In the genomic region with DNA sequence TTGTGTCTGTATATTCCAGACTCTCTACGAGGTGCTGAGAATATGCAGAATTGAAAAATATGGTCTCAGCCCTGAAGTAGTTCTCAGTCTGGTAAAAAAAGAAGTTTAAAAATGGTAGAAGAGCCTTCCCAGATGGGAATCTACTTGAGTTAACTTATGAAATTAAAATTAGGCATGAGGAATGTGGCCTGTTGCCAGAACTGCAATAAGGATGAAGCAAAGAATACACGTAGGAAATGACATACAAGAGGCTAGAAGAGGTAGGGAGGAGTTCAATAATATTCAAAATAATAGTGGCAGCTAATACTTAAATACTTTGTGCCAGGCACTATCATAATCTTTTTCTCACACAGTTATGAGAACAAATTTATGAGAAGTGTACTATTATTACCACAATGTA, we compare ENCODE assay signal across 19 cellular contexts. TPM values are rescaled to one million over a fixed set of nuclear protein-coding genes. Genes with fewer than 3 reads are reported as not detected.
DNase-seq lines count a peak whose midpoint lies in the region; ATAC-seq, FAIRE-seq and TF ChIP-seq lines count a peak whose summit lies in the region.
"Had no signal": no experiment of that assay in that cellular context is flagged by ENCODE, and none has a peak within 500 bp of the region (broad histone marks: within the 10 kb centered on the region; RNA-seq: fewer than 3 reads in every experiment).

No MANE protein-coding gene starts in this region.

- no peak for TF ChIP-seq CTCF in D721Med (IDR thresholded peaks at IDR 0.05; ENCODE audit: insufficient read depth, missing control alignments)
- TF ChIP-seq CTCF in NB4 (IDR thresholded peaks at IDR 0.05; ENCODE audit: low read depth, low read length), result no peak
- TF ChIP-seq CTCF in kidney (IDR thresholded peaks at IDR 0.05; ENCODE audit: borderline replicate concordance, extremely low read depth, insufficient read depth), result no peak

- no peak for DNase-seq in D721Med (ENCODE audit: insufficient read length, low spot score)
- no peak for DNase-seq in NB4 (ENCODE audit: low read depth)
- peak; percentile 25 for DNase-seq in astrocyte of the hippocampus (ENCODE audit: low read depth, low spot score)
- peak; percentile 11 for DNase-seq in kidney tubule cell (ENCODE audit: low spot score)
- DNase-seq in activated naive CD4-positive, alpha-beta T cell treated with anti-CD3 and anti-CD28 coated beads, Interleukin-2, amount 50 U/mL, for 72 hours (ENCODE audit: low spot score in 2 of 2), result no peak
- DNase-seq in kidney, result no peak
- no peak for DNase-seq in effector memory CD4-positive, alpha-beta T cell
- DNase-seq: activated naive CD4-positive, alpha-beta T cell treated with anti-CD3 and anti-CD28 coated beads, Interleukin-2, amount 10 ng/mL, durations not matched to agents 7 days and 5 days; erythroblast; hippocampal formation; left ventricle myocardium superior; right lobe of liver; SHP77 treated with DMSO at 0.1 percent for 48 hours; stimulated activated CD4-positive, alpha-beta T cell treated with anti-CD3 and anti-CD28 coated beads, Interleukin-4, amount 100 ng/mL, for 1 hour; tibial artery had no signal

- no peak overlapping the region for H3K27ac Mint-ChIP-seq in activated naive CD4-positive, alpha-beta T cell treated with anti-CD3 and anti-CD28 coated beads, Interleukin-2, amount 50 U/mL, for 72 hours
- H3K27ac Mint-ChIP-seq: activated naive CD4-positive, alpha-beta T cell treated with anti-CD3 and anti-CD28 coated beads, Interleukin-2, amount 10 ng/mL, durations not matched to agents 7 days and 5 days; GM23338; nephron had no signal

- no peaks in the 10 kb centered on the region for H3K27me3 ChIP-seq in effector memory CD4-positive, alpha-beta T cell (replicated peaks; ENCODE audit: control insufficient read depth, insufficient read depth, low read length, poor library complexity, severe bottlenecking)
- H3K27me3 ChIP-seq: right lobe of liver, tibial artery had no signal

- intact Hi-C loops in kidney (cut with DNase I), result no loop called here

- no peaks in the 10 kb centered on the region for H3K4me1 ChIP-seq in kidney (ENCODE audit: control insufficient read depth in 1 of 2, insufficient read depth in 1 of 2, low read depth in 1 of 2, low read length in 2 of 2)
- H3K4me1 ChIP-seq in effector memory CD4-positive, alpha-beta T cell (ENCODE audit: control insufficient read depth, insufficient read depth, low read length, poor library complexity, severe bottlenecking), result no peaks in the 10 kb centered on the region
- H3K4me1 ChIP-seq: tibial artery had no signal

- H3K36me3 ChIP-seq in kidney (ENCODE audit: control insufficient read depth in 1 of 2, insufficient read depth in 2 of 2, low read length in 2 of 2), result no peaks in the 10 kb centered on the region
- no peaks in the 10 kb centered on the region for H3K36me3 ChIP-seq in effector memory CD4-positive, alpha-beta T cell (ENCODE audit: control insufficient read depth, insufficient read depth, low read length)
- H3K36me3 ChIP-seq: right lobe of liver, tibial artery had no signal

- ATAC-seq in GM18861 (IDR thresholded peaks at IDR 0.05; ENCODE audit: unreplicated experiment), result no peak
- no peak for ATAC-seq in activated naive CD4-positive, alpha-beta T cell treated with anti-CD3 and anti-CD28 coated beads, Interleukin-2, amount 50 U/mL, for 72 hours
- ATAC-seq: GM23338, left ventricle myocardium superior, right lobe of liver had no signal

- no peak overlapping the region for H3K27ac ChIP-seq in kidney (ENCODE audit: low read depth in 2 of 2, low read length in 2 of 2)
- no peak overlapping the region for H3K27ac ChIP-seq in effector memory CD4-positive, alpha-beta T cell (ENCODE audit: insufficient read depth, low read length, poor library complexity, severe bottlenecking)
- H3K27ac ChIP-seq: C4-2B, right lobe of liver, tibial artery had no signal

- no peaks in the 10 kb centered on the region for H3K9me3 Mint-ChIP-seq in activated naive CD4-positive, alpha-beta T cell treated with anti-CD3 and anti-CD28 coated beads, Interleukin-2, amount 50 U/mL, for 72 hours
- H3K9me3 Mint-ChIP-seq: activated naive CD4-positive, alpha-beta T cell treated with anti-CD3 and anti-CD28 coated beads, Interleukin-2, amount 10 ng/mL, durations not matched to agents 7 days and 5 days; GM23338; nephron had no signal

- H3K9ac ChIP-seq in kidney (ENCODE audit: low read length in 2 of 2), result no peak overlapping the region

- no peak for TF ChIP-seq POLR2A in NB4 (IDR thresholded peaks at IDR 0.05; ENCODE audit: extremely low read depth, insufficient read length)

- H3K4me3 ChIP-seq in NB4 (ENCODE audit: low read depth, low read length) (peak overlapping the region; percentile 7), kidney (ENCODE audit: low read length in 2 of 2) (no peak overlapping the region)
- no peak overlapping the region for H3K4me3 ChIP-seq in effector memory CD4-positive, alpha-beta T cell (ENCODE audit: insufficient read depth, low read depth, low read length, poor library complexity, severe bottlenecking)
- H3K4me3 ChIP-seq: GM23338, right lobe of liver, tibial artery had no signal

- H3K36me3 Mint-ChIP-seq in activated naive CD4-positive, alpha-beta T cell treated with anti-CD3 and anti-CD28 coated beads, Interleukin-2, amount 50 U/mL, for 72 hours, result peaks cover 7 to 38% of the 10 kb centered on the region in 2 donors

- FAIRE-seq in D721Med (lab: Jason Lieb, UNC) (peak; percentile 21), kidney (lab: Jason Lieb, UNC) (no peak)

- H3K9me3 ChIP-seq in kidney (ENCODE audit: control insufficient read depth in 1 of 2, low read length in 2 of 2), result no peaks in the 10 kb centered on the region
- no peaks in the 10 kb centered on the region for H3K9me3 ChIP-seq in effector memory CD4-positive, alpha-beta T cell (ENCODE audit: control insufficient read depth, low read length)
- H3K9me3 ChIP-seq: right lobe of liver, tibial artery had no signal

RNA-seq across cellular contexts. Expression of a gene that starts 6.3 kb away (rescaled TPM):
- total RNA-seq in activated naive CD4-positive, alpha-beta T cell treated with anti-CD3 and anti-CD28 coated beads, Interleukin-2, amount 50 U/mL, for 72 hours, result 10 to 100 TPM; 37.1 to 49.3 TPM
- 0.69 TPM for total RNA-seq in kidney
- 0.06 TPM for polyA plus RNA-seq in kidney (ENCODE audit: insufficient read depth, low read depth, low replicate concordance)

Comparison
In these comparisons a context has a peak if more than half of its experiments do, and no peak if none do; other contexts are left out.
1. DNase-seq: peak in astrocyte of the hippocampus (single experiment) and kidney tubule cell (single experiment); none in D721Med (single experiment), NB4 (single experiment), activated naive CD4-positive, alpha-beta T cell treated with anti-CD3 and anti-CD28 coated beads, Interleukin-2, amount 50 U/mL, for 72 hours (0 of 2), kidney (single experiment) and effector memory CD4-positive, alpha-beta T cell (0 of 3).
2. RNA of a gene that starts 6.3 kb away (total RNA-seq): 37.1 to 49.3 TPM in activated naive CD4-positive, alpha-beta T cell treated with anti-CD3 and anti-CD28 coated beads, Interleukin-2, amount 50 U/mL, for 72 hours; 0.69 TPM in kidney (single experiment); every median in the first group is over 10 times any median in the second.